In genomic region chr14:95533822-95534221, GRCh38 we compare ENCODE assay signal across 8 cellular contexts. TPM values are rescaled to one million over a fixed set of nuclear protein-coding genes. Genes with fewer than 3 reads are reported as not detected.
DNase-seq lines count a peak whose midpoint lies in the region; ATAC-seq and TF ChIP-seq lines count a peak whose summit lies in the region.

No MANE protein-coding gene starts in this region.

- H3F3A ChIP-seq in DOHH2 (ENCODE audit: control insufficient read depth, insufficient read depth), result peaks cover 17% of the 10 kb centered on the region

- DNase-seq in OCI-M1 (lab: John Stamatoyannopoulos, UW) (peak; percentile 46), endodermal cell (peak; percentile 44), osteocyte (ENCODE audit: extremely low spot score, unreplicated experiment) (peak; percentile 74), GM20000 (ENCODE audit: low spot score) (no peak), NCI-H146 (lab: John Stamatoyannopoulos, UW) (no peak), hippocampal formation (lab: John Stamatoyannopoulos, UW) (no peak)

- no peaks in the 10 kb centered on the region for H3K27me3 Mint-ChIP-seq in endodermal cell (ENCODE audit: insufficient read depth)
- no peaks in the 10 kb centered on the region for H3K27me3 Mint-ChIP-seq in osteocyte (ENCODE audit: unreplicated experiment)

- peak overlapping the region; percentile 86 for H3K27ac ChIP-seq in DOHH2 (ENCODE audit: low read depth, low read length)
- peak overlapping the region; percentile 63 for H3K27ac ChIP-seq in endodermal cell (ENCODE audit: low read depth, low read length)

- 0 to 1% methylated on average over 3 to 18 of the region's 18 CpGs for WGBS in endodermal cell (ENCODE audit: insufficient coverage in 1 of 2, insufficient read length in 1 of 2), 2 experiments

- H3K4me3 ChIP-seq in DOHH2 (ENCODE audit: low read length) (peak overlapping the region; percentile 94), endodermal cell (ENCODE audit: low read length) (peak overlapping the region; percentile 87)

- H3K27ac Mint-ChIP-seq in endodermal cell (peak overlapping the region; percentile 92), osteocyte (ENCODE audit: unreplicated experiment) (peak overlapping the region; percentile 93)

- H3K4me2 ChIP-seq in DOHH2 (ENCODE audit: low read length), result peak overlapping the region; percentile 84

- H3K9me3 Mint-ChIP-seq in endodermal cell (no peaks in the 10 kb centered on the region), osteocyte (ENCODE audit: unreplicated experiment) (no peaks in the 10 kb centered on the region)

- no peak for ATAC-seq in GM21825 (IDR thresholded peaks at IDR 0.05; ENCODE audit: unreplicated experiment)

- H3K4me1 Mint-ChIP-seq in endodermal cell, result peaks cover 47% of the 10 kb centered on the region
- peaks cover 76% of the 10 kb centered on the region for H3K4me1 Mint-ChIP-seq in osteocyte (ENCODE audit: unreplicated experiment)

- H3K27me3 ChIP-seq in DOHH2 (ENCODE audit: control insufficient read depth, low read length) (no peaks in the 10 kb centered on the region), endodermal cell (ENCODE audit: control insufficient read depth, insufficient read depth, low read length, poor library complexity, severe bottlenecking) (no peaks in the 10 kb centered on the region)

- TF ChIP-seq CTCF in DOHH2 (IDR thresholded peaks at IDR 0.05; ENCODE audit: low read depth, low read length, poor library complexity, severe bottlenecking) (no peak), endodermal cell (conservative IDR thresholded peaks at IDR 0.05) (no peak), osteocyte (IDR thresholded peaks at IDR 0.05) (no peak), GM20000 (IDR thresholded peaks at IDR 0.05; ENCODE audit: extremely low read depth, missing control alignments) (no peak)

- H3K4me3 Mint-ChIP-seq in endodermal cell (peak overlapping the region; percentile 80), osteocyte (ENCODE audit: unreplicated experiment) (peak overlapping the region; percentile 89)

- peaks cover 55% of the 10 kb centered on the region for H3K36me3 ChIP-seq in DOHH2 (ENCODE audit: control insufficient read depth, low read length)
- H3K36me3 ChIP-seq in endodermal cell (ENCODE audit: control insufficient read depth, insufficient read depth, low read length), result peaks cover 18% of the 10 kb centered on the region

- H3K9me3 ChIP-seq in DOHH2 (ENCODE audit: control insufficient read depth, insufficient read depth, low read length) (no peaks in the 10 kb centered on the region), endodermal cell (ENCODE audit: control insufficient read depth, low read length) (no peaks in the 10 kb centered on the region)

- peak overlapping the region; percentile 84 for H3K9ac ChIP-seq in endodermal cell (ENCODE audit: extremely low read depth, low read length, poor library complexity, severe bottlenecking)

- peaks cover 36% of the 10 kb centered on the region for H3K4me1 ChIP-seq in DOHH2 (ENCODE audit: control insufficient read depth, low read length)
- H3K4me1 ChIP-seq in endodermal cell (ENCODE audit: control insufficient read depth, insufficient read depth, low read length), result peaks cover 3% of the 10 kb centered on the region

- H3K36me3 Mint-ChIP-seq in endodermal cell (ENCODE audit: low read depth) (peaks cover 8% of the 10 kb centered on the region), osteocyte (ENCODE audit: unreplicated experiment) (peaks cover 6% of the 10 kb centered on the region)

- H3K9me2 ChIP-seq in DOHH2 (replicated peaks; ENCODE audit: control insufficient read depth, low read length), result no peaks in the 10 kb centered on the region

- H4K20me1 ChIP-seq in DOHH2 (ENCODE audit: control insufficient read depth, insufficient read depth, low read depth, low read length), result peaks cover 29% of the 10 kb centered on the region; the same call in 1 of the 2 replicates

- H3K79me2 ChIP-seq in DOHH2 (ENCODE audit: control insufficient read depth, low read length), result peaks cover 82% of the 10 kb centered on the region

RNA-seq across cellular contexts. Expression of gene GLRX5, which starts 1.0 kb away (rescaled TPM):
- total RNA-seq in endodermal cell (10 to 100 TPM; 62.4 to 63.4 TPM), osteocyte (53.1 and 55.1 TPM in 2 replicates)
- polyA plus RNA-seq in endodermal cell (2013, experiment 1 of 2), result 73.3 TPM
- polyA plus RNA-seq in endodermal cell (2013, experiment 2 of 2), result 69.6 TPM

RNA-seq across cellular contexts. Expression of gene SYNE3, which starts 17.4 kb away (rescaled TPM):
- 1 to 10 TPM; 1.0 to 5.2 TPM for total RNA-seq in endodermal cell
- polyA plus RNA-seq in endodermal cell (2013, experiment 1 of 2), result 0.61 TPM
- 0.87 TPM for polyA plus RNA-seq in endodermal cell (2013, experiment 2 of 2)
- 105 and 114 TPM in 2 replicates for total RNA-seq in osteocyte

Comparison
In these comparisons a context has a peak if more than half of its experiments do, and no peak if none do; other contexts are left out.
1. DNase-seq: peak in OCI-M1 (single experiment), endodermal cell (single experiment) and osteocyte (single experiment); none in GM20000 (single experiment), NCI-H146 (single experiment) and hippocampal formation (0 of 2).
2. RNA of gene SYNE3, which starts 17.4 kb away (total RNA-seq): 105 to 114 TPM in osteocyte; 1.0 to 5.2 TPM in endodermal cell; every median in the first group is over 10 times any median in the second.